ENCODE assay signal across 25 cellular contexts in the genomic region with DNA sequence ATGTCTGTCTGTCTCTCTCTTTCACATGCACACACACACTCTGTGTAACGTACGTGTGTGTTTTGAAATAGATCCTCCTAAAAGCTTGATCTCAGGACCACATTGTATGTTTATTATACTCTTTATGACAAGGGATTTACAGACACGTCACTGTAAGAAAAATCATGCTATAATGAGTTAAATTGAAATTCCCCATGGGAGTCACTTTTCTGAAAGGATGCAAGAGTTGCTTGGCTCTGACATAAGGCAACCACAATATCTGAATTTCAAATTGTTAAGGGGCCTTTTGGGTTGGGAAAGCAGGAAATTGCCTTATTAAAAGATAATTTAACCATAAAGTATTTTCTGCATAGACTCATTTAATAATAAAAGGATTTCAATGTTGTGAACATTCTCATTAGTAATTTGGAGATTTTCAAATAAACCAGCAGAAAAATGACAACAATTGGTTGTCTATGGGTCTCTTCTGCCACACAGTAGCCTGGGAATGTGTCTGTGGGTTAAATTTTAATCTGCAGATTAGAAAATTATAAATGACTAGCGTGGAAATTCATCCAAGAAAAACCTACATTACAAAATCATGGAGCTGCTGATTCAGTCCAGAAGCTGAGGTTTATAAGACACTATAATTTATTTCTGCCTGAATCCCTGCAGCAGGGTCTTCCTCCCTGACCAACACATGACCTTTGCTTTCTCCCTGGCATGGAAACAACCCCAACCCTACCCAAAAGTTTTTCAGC.
"Had no signal": no experiment of that assay in that cellular context is flagged by ENCODE, and none has a peak within 500 bp of the region (broad histone marks: within the 10 kb centered on the region; RNA-seq: fewer than 3 reads in every experiment).

No MANE protein-coding gene starts in this region.

- H3K36me3 ChIP-seq: gastroesophageal sphincter, left ventricle myocardium inferior, lower lobe of right lung, sigmoid colon, tibial nerve, upper lobe of right lung, vagina had no signal

- H3K27ac ChIP-seq: gastroesophageal sphincter, left ventricle myocardium inferior, lower lobe of right lung, sigmoid colon, testis, tibial nerve, upper lobe of right lung, vagina had no signal

- H3K27me3 ChIP-seq: gastroesophageal sphincter, sigmoid colon, testis, tibial nerve, upper lobe of right lung, vagina had no signal

- H3K4me3 ChIP-seq: gastroesophageal sphincter, left ventricle myocardium inferior, lower lobe of right lung, sigmoid colon, skin epidermis, testis, tibial nerve, upper lobe of right lung, vagina had no signal

- H3K36me3 Mint-ChIP-seq: immature natural killer cell; mesothelial cell of epicardium; natural killer cell; stimulated activated naive B cell treated with anti-CD40 and anti-IgM and Interleukin-4, amounts not matched to agents 10 μg/mL and 1 μg/mL and 100 μg/mL, for 72 hours had no signal

- ATAC-seq: esophagus mucosa; gastroesophageal sphincter; lower lobe of right lung; natural killer cell; stimulated activated naive B cell treated with anti-CD40 and anti-IgM and Interleukin-4, amounts not matched to agents 10 μg/mL and 1 μg/mL and 100 μg/mL, for 72 hours; stimulated activated naive CD8-positive, alpha-beta T cell treated with anti-CD3 and anti-CD28 coated beads, Interleukin-15, amount 100 ng/mL, for 72 hours; upper lobe of right lung had no signal

- H3K4me1 ChIP-seq: gastroesophageal sphincter, left ventricle myocardium inferior, lower lobe of right lung, testis, tibial nerve, upper lobe of right lung had no signal

- H3K9me3 Mint-ChIP-seq: stimulated activated naive CD8-positive, alpha-beta T cell treated with anti-CD3 and anti-CD28 coated beads, Interleukin-15, amount 100 ng/mL, for 72 hours had no signal

- FAIRE-seq: endometrium, keratinocyte had no signal

- H3K9me3 ChIP-seq: gastroesophageal sphincter, lower lobe of right lung, sigmoid colon, testis, upper lobe of right lung, vagina had no signal

- H3K4me3 Mint-ChIP-seq: immature natural killer cell; memory B cell; mesothelial cell of epicardium; natural killer cell; neural crest cell; stimulated activated naive B cell treated with anti-CD40 and anti-IgM and Interleukin-4, amounts not matched to agents 10 μg/mL and 1 μg/mL and 100 μg/mL, for 72 hours; stimulated activated naive CD8-positive, alpha-beta T cell treated with anti-CD3 and anti-CD28 coated beads, Interleukin-15, amount 100 ng/mL, for 72 hours had no signal

- H3K27ac Mint-ChIP-seq: immature natural killer cell; memory B cell; mesothelial cell of epicardium; natural killer cell; stimulated activated naive B cell treated with anti-CD40 and anti-IgM and Interleukin-4, amounts not matched to agents 10 μg/mL and 1 μg/mL and 100 μg/mL, for 72 hours; stimulated activated naive CD8-positive, alpha-beta T cell treated with anti-CD3 and anti-CD28 coated beads, Interleukin-15, amount 100 ng/mL, for 72 hours had no signal

- H3K4me1 Mint-ChIP-seq: immature natural killer cell; memory B cell; mesothelial cell of epicardium; natural killer cell; neural crest cell; stimulated activated naive B cell treated with anti-CD40 and anti-IgM and Interleukin-4, amounts not matched to agents 10 μg/mL and 1 μg/mL and 100 μg/mL, for 72 hours; stimulated activated naive CD8-positive, alpha-beta T cell treated with anti-CD3 and anti-CD28 coated beads, Interleukin-15, amount 100 ng/mL, for 72 hours had no signal

- DNase-seq: effector memory CD4-positive, alpha-beta T cell; foreskin fibroblast; glutamatergic neuron; immature natural killer cell; left ventricle myocardium inferior; lower lobe of right lung; natural killer cell; posterior cingulate gyrus; sigmoid colon; stimulated activated CD4-positive, alpha-beta T cell treated with anti-CD3 and anti-CD28 coated beads, Interleukin-2, amount 100 ng/mL, for 24 hours; stimulated activated CD4-positive, alpha-beta T cell treated with anti-CD3 and anti-CD28 coated beads, Interleukin-4, amount 100 ng/mL, for 4 hours; stimulated activated naive B cell treated with anti-CD40 and anti-IgM and Interleukin-4, amounts not matched to agents 10 μg/mL and 1 μg/mL and 100 μg/mL, for 72 hours; stimulated activated naive CD8-positive, alpha-beta T cell treated with anti-CD3 and anti-CD28 coated beads, Interleukin-15, amount 100 ng/mL, for 72 hours; testis; upper lobe of right lung had no signal
